17 cellular contexts compared by ENCODE assay signal in the genomic region with DNA sequence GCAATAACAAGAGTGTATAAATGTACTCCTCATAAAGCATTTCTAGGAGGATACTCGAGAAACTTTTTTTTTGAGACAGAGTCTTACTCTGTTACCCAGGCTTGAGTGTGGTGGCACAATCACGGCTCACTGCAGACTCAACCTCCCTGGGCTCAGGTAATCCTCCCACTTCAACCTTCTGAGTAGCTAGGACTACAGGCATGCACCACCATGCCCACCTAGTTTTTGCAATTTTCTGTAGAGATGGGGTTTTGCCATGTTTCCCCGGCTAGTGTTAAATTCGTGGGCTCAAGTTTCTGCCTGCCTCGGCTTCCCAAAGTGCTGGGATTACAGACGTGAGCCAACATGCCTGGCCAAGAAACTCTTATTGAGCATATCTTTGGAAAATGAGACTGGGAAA. TPM values are rescaled to one million over a fixed set of nuclear protein-coding genes. Genes with fewer than 3 reads are reported as not detected.
DNase-seq lines count a peak whose midpoint lies in the region; ATAC-seq, FAIRE-seq and TF ChIP-seq lines count a peak whose summit lies in the region.
"Had no signal": no experiment of that assay in that cellular context is flagged by ENCODE, and none has a peak within 500 bp of the region (broad histone marks: within the 10 kb centered on the region; RNA-seq: fewer than 3 reads in every experiment).

No MANE protein-coding gene starts in this region.

- H3K9me3 ChIP-seq in liver (ENCODE audit: control insufficient read depth in 4 of 4, low read length in 3 of 4) (no peaks in the 10 kb centered on the region), HepG2 (ENCODE audit: low read length) (no peaks in the 10 kb centered on the region), mesenchymal stem cell (ENCODE audit: control insufficient read depth, low read length) (no peaks in the 10 kb centered on the region), vagina (no peaks in the 10 kb centered on the region), Caco-2 (no peaks in the 10 kb centered on the region)
- H3K9me3 ChIP-seq: BE2C, HAP-1 had no signal

- no peaks in the 10 kb centered on the region for H3K9me3 Mint-ChIP-seq in Caco-2 (ENCODE audit: unreplicated experiment)

- no peak overlapping the region for H3K14ac ChIP-seq in mesenchymal stem cell (ENCODE audit: low read length in 2 of 2)

- no peaks in the 10 kb centered on the region for H3K27me3 ChIP-seq in liver (ENCODE audit: control insufficient read depth in 4 of 4, insufficient read depth in 4 of 4, low read length in 3 of 4)
- no peaks in the 10 kb centered on the region for H3K27me3 ChIP-seq in HepG2 (ENCODE audit: control insufficient read depth in 1 of 2, insufficient read depth in 2 of 2, low read length in 2 of 2)
- H3K27me3 ChIP-seq in mesenchymal stem cell (ENCODE audit: control insufficient read depth in 1 of 2, insufficient read depth in 1 of 2, low read length in 2 of 2) = no peaks in the 10 kb centered on the region
- H3K27me3 ChIP-seq in vagina = no peaks in the 10 kb centered on the region
- no peaks in the 10 kb centered on the region for H3K27me3 ChIP-seq in Caco-2 (replicated peaks; ENCODE audit: control insufficient read depth, insufficient read depth, low read length)
- H3K27me3 ChIP-seq: BE2C had no signal

- no peak for TF ChIP-seq POLR2A in HepG2 (IDR thresholded peaks at IDR 0.05; ENCODE audit: insufficient read depth in 1 of 2, low read depth in 2 of 2, low read length in 2 of 2)
- TF ChIP-seq POLR2A in vagina (IDR thresholded peaks at IDR 0.05) = no peak

- H3K27ac Mint-ChIP-seq in Caco-2 (ENCODE audit: unreplicated experiment) = no peak overlapping the region
- H3K27ac Mint-ChIP-seq: CD4-positive, alpha-beta memory T cell had no signal

- H3K4me2 ChIP-seq in HepG2 (ENCODE audit: low read depth, low read length) (no peak overlapping the region), mesenchymal stem cell (ENCODE audit: low read length, poor library complexity, severe bottlenecking) (no peak overlapping the region)

- H2BK120ac ChIP-seq in mesenchymal stem cell (ENCODE audit: low read depth, low read length) = no peak overlapping the region

- TF ChIP-seq EP300 in HepG2 (IDR thresholded peaks at IDR 0.05; ENCODE audit: low read depth in 2 of 2, low read length in 2 of 2) = no peak
- TF ChIP-seq EP300 in HepG2 (CRISPR knock-in tag; IDR thresholded peaks at IDR 0.05; ENCODE audit: borderline replicate concordance) = no peak

- POLR2A ChIA-PET in HepG2 (lab: Yijun Ruan, JAX) (no interaction called here), Caco-2 (lab: Charles Lee) (no interaction called here)

- no peak overlapping the region for H4K91ac ChIP-seq in mesenchymal stem cell (ENCODE audit: low read length)

- no peak overlapping the region for H3K9ac ChIP-seq in liver (ENCODE audit: low read depth in 1 of 2, low read length in 2 of 2)
- H3K9ac ChIP-seq in HepG2 (ENCODE audit: insufficient read depth, low read depth, low read length) = no peak overlapping the region
- H3K9ac ChIP-seq in mesenchymal stem cell (ENCODE audit: low read length) = peak overlapping the region; percentile 86

- CTCF ChIA-PET in HepG2 (lab: Yijun Ruan, JAX; ENCODE audit: low intra/inter-chr PET ratio, low total read pairs) (no interaction called here), Caco-2 (lab: Charles Lee) (no interaction called here)

- no peak for FAIRE-seq in HepG2 (lab: Jason Lieb, UNC)
- FAIRE-seq: H1 had no signal

- TF ChIP-seq RAD21 in liver (IDR thresholded peaks at IDR 0.05) (no peak), HepG2 (CRISPR knock-in tag; IDR thresholded peaks at IDR 0.05) (no peak)

- intact Hi-C loops in HepG2 (cut with micrococcal nuclease; ENCODE audit: unreplicated experiment) (no loop called here), vagina (cut with DNase I) (loop anchor here (10.0 kb wide), 1 partner anchor 65 kb away; no protein-coding TSS in a partner anchor), Caco-2 (cut with micrococcal nuclease; ENCODE audit: unreplicated experiment) (no loop called here)

- no peak overlapping the region for H2BK15ac ChIP-seq in mesenchymal stem cell (ENCODE audit: low read depth, poor library complexity, severe bottlenecking)

- H4K20me1 ChIP-seq in HepG2 (ENCODE audit: insufficient read depth, low read length) = no peaks in the 10 kb centered on the region; the same call in 1 of the 2 replicates

- no peak overlapping the region for H2BK12ac ChIP-seq in mesenchymal stem cell (ENCODE audit: low read length in 2 of 2)

- H3K18ac ChIP-seq in mesenchymal stem cell (ENCODE audit: low read depth in 1 of 2, low read length in 2 of 2) = peak overlapping the region in 1 of 2 experiments; percentile 7

- H3K36me3 ChIP-seq in liver (ENCODE audit: control insufficient read depth in 4 of 4, insufficient read depth in 3 of 4, low read depth in 1 of 4, low read length in 3 of 4) (peaks cover 0 to 5% (median 0%) of the 10 kb centered on the region in 4 donors), HepG2 (replicated peaks in 1 of 2; ENCODE audit: control insufficient read depth in 1 of 2, insufficient read depth in 2 of 2, low read length in 2 of 2) (peaks cover 0 to 2% of the 10 kb centered on the region in 2 experiments; a peak in 1 of 5 replicates), mesenchymal stem cell (ENCODE audit: control insufficient read depth in 1 of 2, insufficient read depth in 2 of 2, low read depth in 1 of 2, low read length in 2 of 2) (no peaks in the 10 kb centered on the region), vagina (no peaks in the 10 kb centered on the region), Caco-2 (ENCODE audit: control insufficient read depth, insufficient read depth, low read length) (no peaks in the 10 kb centered on the region)
- H3K36me3 ChIP-seq: BE2C, HAP-1 had no signal

- H3K79me2 ChIP-seq in HepG2 (ENCODE audit: insufficient read depth, low read length) = no peaks in the 10 kb centered on the region

- H4K8ac ChIP-seq in mesenchymal stem cell (ENCODE audit: low read length) = no peak overlapping the region

- H3K23ac ChIP-seq in mesenchymal stem cell (ENCODE audit: low read length in 2 of 2) = no peak overlapping the region

- no peak overlapping the region for H2AK5ac ChIP-seq in mesenchymal stem cell (ENCODE audit: low read length, severe bottlenecking)

- peaks cover 23% of the 10 kb centered on the region for H3K4me1 Mint-ChIP-seq in Caco-2 (ENCODE audit: low read depth, unreplicated experiment)
- H3K4me1 Mint-ChIP-seq: CD4-positive, alpha-beta memory T cell had no signal

- H3K4me1 ChIP-seq in liver (ENCODE audit: control insufficient read depth in 4 of 4, insufficient read depth in 4 of 4, low read length in 3 of 4) (peaks cover 4 to 21% (median 12%) of the 10 kb centered on the region in 4 donors), HepG2 (ENCODE audit: insufficient read depth, low read length) (peaks cover 15% of the 10 kb centered on the region), mesenchymal stem cell (ENCODE audit: control insufficient read depth, insufficient read depth, low read depth, low read length) (no peaks in the 10 kb centered on the region), vagina (peaks cover 56% of the 10 kb centered on the region), Caco-2 (peaks cover 10% of the 10 kb centered on the region)
- H3K4me1 ChIP-seq: BE2C, HAP-1 had no signal

- no peak for TF ChIP-seq CTCF in liver (IDR thresholded peaks at IDR 0.05; ENCODE audit: low read depth, low read length, missing input control)
- TF ChIP-seq CTCF in HepG2 (CRISPR knock-in tag; IDR thresholded peaks at IDR 0.05) = no peak
- no peak for TF ChIP-seq CTCF in vagina (IDR thresholded peaks at IDR 0.05)
- no peak for TF ChIP-seq CTCF in Caco-2 (IDR thresholded peaks at IDR 0.05; ENCODE audit: insufficient read depth in 1 of 2, low read depth in 1 of 2, low read length in 1 of 2, severe bottlenecking in 1 of 2, unreplicated experiment in 1 of 2)

- H2AFZ ChIP-seq in HepG2 (ENCODE audit: low read length) = no peak overlapping the region
- no peak overlapping the region for H2AFZ ChIP-seq in mesenchymal stem cell (ENCODE audit: low read depth, low read length)

- no peaks in the 10 kb centered on the region for H3K79me1 ChIP-seq in mesenchymal stem cell (replicated peaks; ENCODE audit: low read length, poor library complexity, severe bottlenecking)

- no peak overlapping the region for H2BK5ac ChIP-seq in mesenchymal stem cell (ENCODE audit: low read depth, low read length, poor library complexity, severe bottlenecking)

- H3K4me3 Mint-ChIP-seq in Caco-2 (ENCODE audit: unreplicated experiment) = no peak overlapping the region
- H3K4me3 Mint-ChIP-seq: CD4-positive, alpha-beta memory T cell had no signal

- peaks cover 34% of the 10 kb centered on the region for H3K36me3 Mint-ChIP-seq in Caco-2 (ENCODE audit: insufficient read depth, unreplicated experiment)
- H3K36me3 Mint-ChIP-seq: CD4-positive, alpha-beta memory T cell had no signal

- no peak for ATAC-seq in HepG2

- no peaks in the 10 kb centered on the region for H3K27me3 Mint-ChIP-seq in Caco-2 (ENCODE audit: insufficient read depth, unreplicated experiment)
- H3K27me3 Mint-ChIP-seq: CD4-positive, alpha-beta memory T cell had no signal

- H3K4ac ChIP-seq in mesenchymal stem cell (ENCODE audit: low read depth in 1 of 2, low read length in 2 of 2) = no peak overlapping the region

- no TSS peak for BruUV-seq in HepG2 (replicated peaks; lab: Mats Ljungman, UMichigan)
- BruUV-seq in Caco-2 (replicated peaks; lab: Mats Ljungman, UMichigan) = no TSS peak

- H3K4me3 ChIP-seq in liver (ENCODE audit: low read depth in 1 of 3, low read length in 3 of 3) = no peak overlapping the region
- no peak overlapping the region for H3K4me3 ChIP-seq in HepG2 (replicated peaks in 1 of 3; ENCODE audit: insufficient read depth in 1 of 3, low read depth in 2 of 3, low read length in 3 of 3)
- H3K4me3 ChIP-seq in mesenchymal stem cell (ENCODE audit: insufficient read depth in 1 of 2, low read depth in 1 of 2, low read length in 2 of 2) = no peak overlapping the region
- H3K4me3 ChIP-seq in vagina = no peak overlapping the region
- no peak overlapping the region for H3K4me3 ChIP-seq in Caco-2 (ENCODE audit: low read depth, low read length)
- H3K4me3 ChIP-seq: HAP-1 had no signal

- WGBS in liver = 85% methylated on average over 6 of the region's 6 CpGs
- 96% methylated on average over 6 of the region's 6 CpGs for WGBS in HepG2 (ENCODE audit: low lambda C conversion rate)
- 98% methylated on average over 6 of the region's 6 CpGs for WGBS in mesenchymal stem cell

- in situ Hi-C loops in HepG2 (cut with HindIII; ENCODE audit: extremely low pct_ligation_motif_present, low pct_unique_long_range_greater_than_20kb) = no loop called here

- H3K27ac ChIP-seq in liver (ENCODE audit: low read depth in 1 of 2, low read length in 2 of 2) (peak overlapping the region; percentile 56 to 96), HepG2 (ENCODE audit: extremely low read length, insufficient read depth, low read length) (no peak overlapping the region), epithelial cell of prostate (peak overlapping the region; percentile 93), mesenchymal stem cell (ENCODE audit: low read length, poor library complexity, severe bottlenecking) (no peak overlapping the region), vagina (peak overlapping the region; percentile 62)
- H3K27ac ChIP-seq: C4-2B, HL-60 had no signal

- DNase-seq in HepG2 (ENCODE audit: low spot score) (no peak), epithelial cell of prostate (ENCODE audit: low read depth, low spot score) (no peak), mesenchymal stem cell (no peak), vagina (ENCODE audit: extremely low spot score in 2 of 2) (no peak), Caco-2 (no peak), cerebellar cortex (ENCODE audit: low spot score) (no peak)
- DNase-seq in activated naive CD4-positive, alpha-beta T cell treated with Interleukin-2 at 50 U/mL for 16 hours = no peak
- DNase-seq: 8988T; BE2C; CD4-positive, alpha-beta memory T cell; COR-L47; DMS53 had no signal

RNA-seq across cellular contexts. Expression of a gene that starts 59.1 kb away (rescaled TPM):
- total RNA-seq in liver (10 to 100 TPM; 22.6 to 42.9 TPM), HepG2 (2016; rRNA removed; fragmentation: Illumina TruSeq; extraction: Trizol) (21.5 and 23.6 TPM in 2 replicates), vagina (66.8 TPM), Caco-2 (2022) (59.9 and 60.5 TPM in 2 replicates)
- polyA plus RNA-seq in liver (10 to 100 TPM in 1 of 2 donors, 1 to 10 TPM in 1; 9.7 to 21.9 TPM), HepG2 (2011; rRNA removed) (8.4 and 8.7 TPM in 2 replicates)
- 6.9 and 8.0 TPM in 2 replicates for total RNA-seq in HepG2 (2016; cell fraction: cytosol; rRNA removed; fragmentation: Illumina TruSeq; extraction: Trizol; ENCODE audit: low read depth)
- total RNA-seq in HepG2 (2016; cell fraction: insoluble cytoplasmic fraction; rRNA removed; fragmentation: Illumina TruSeq; extraction: Trizol) = 21.0 and 22.1 TPM in 2 replicates
- 7.5 and 8.6 TPM in 2 replicates for total RNA-seq in HepG2 (2016; cell fraction: membrane; rRNA removed; fragmentation: Illumina TruSeq; extraction: Trizol)
- 47.1 and 49.2 TPM in 2 replicates for total RNA-seq in HepG2 (2016; cell fraction: nucleus; rRNA removed; fragmentation: Illumina TruSeq; extraction: Trizol)
- 4.0 and 4.6 TPM in 2 replicates for polyA plus RNA-seq in HepG2 (2011; cell fraction: cytosol; rRNA removed)
- polyA plus RNA-seq in HepG2 (2011; cell fraction: nucleus; rRNA removed) = 16.3 and 16.8 TPM in 2 replicates
- 8.4 and 12.0 TPM in 2 replicates for polyA plus RNA-seq in HepG2 (2012)
- 0.75 and 0.92 TPM in 2 replicates for polyA plus RNA-seq in HepG2 (2016; cell fraction: cytosol; fragmentation: Illumina TruSeq; extraction: Trizol; ENCODE audit: low read depth)
- polyA plus RNA-seq in HepG2 (2016; cell fraction: insoluble cytoplasmic fraction; fragmentation: Illumina TruSeq; extraction: Trizol; ENCODE audit: low read depth) = 17.4 and 18.0 TPM in 2 replicates
- 2.9 and 3.1 TPM in 2 replicates for polyA plus RNA-seq in HepG2 (2016; cell fraction: membrane; fragmentation: Illumina TruSeq; extraction: Trizol; ENCODE audit: low read depth)
- 34.5 and 36.8 TPM in 2 replicates for polyA plus RNA-seq in HepG2 (2016; cell fraction: nucleus; fragmentation: Illumina TruSeq; extraction: Trizol; ENCODE audit: insufficient read depth, low read depth)
- 27.7 and 69.1 TPM in 2 replicates for polyA minus RNA-seq in HepG2 (2011; rRNA and poly(A)+ RNA removed; ENCODE audit: low replicate concordance)
- polyA minus RNA-seq in HepG2 (2011; cell fraction: cytosol; rRNA and poly(A)+ RNA removed) = 12.6 and 13.0 TPM in 2 replicates
- 99.5 and 104 TPM in 2 replicates for polyA minus RNA-seq in HepG2 (2011; cell fraction: nucleus; rRNA and poly(A)+ RNA removed)
- polyA plus RNA-seq in mesenchymal stem cell (2013, experiment 1 of 2) = 17.0 TPM
- 17.5 TPM for polyA plus RNA-seq in mesenchymal stem cell (2013, experiment 2 of 2)

Comparison
In these comparisons a context has a peak if more than half of its experiments do, and no peak if none do; other contexts are left out.
1. H3K27ac ChIP-seq: peak in liver (2 of 2), epithelial cell of prostate (single experiment) and vagina (single experiment); none in HepG2 (single experiment) and mesenchymal stem cell (single experiment).